14 cellular contexts compared by ENCODE assay signal in the genomic region with DNA sequence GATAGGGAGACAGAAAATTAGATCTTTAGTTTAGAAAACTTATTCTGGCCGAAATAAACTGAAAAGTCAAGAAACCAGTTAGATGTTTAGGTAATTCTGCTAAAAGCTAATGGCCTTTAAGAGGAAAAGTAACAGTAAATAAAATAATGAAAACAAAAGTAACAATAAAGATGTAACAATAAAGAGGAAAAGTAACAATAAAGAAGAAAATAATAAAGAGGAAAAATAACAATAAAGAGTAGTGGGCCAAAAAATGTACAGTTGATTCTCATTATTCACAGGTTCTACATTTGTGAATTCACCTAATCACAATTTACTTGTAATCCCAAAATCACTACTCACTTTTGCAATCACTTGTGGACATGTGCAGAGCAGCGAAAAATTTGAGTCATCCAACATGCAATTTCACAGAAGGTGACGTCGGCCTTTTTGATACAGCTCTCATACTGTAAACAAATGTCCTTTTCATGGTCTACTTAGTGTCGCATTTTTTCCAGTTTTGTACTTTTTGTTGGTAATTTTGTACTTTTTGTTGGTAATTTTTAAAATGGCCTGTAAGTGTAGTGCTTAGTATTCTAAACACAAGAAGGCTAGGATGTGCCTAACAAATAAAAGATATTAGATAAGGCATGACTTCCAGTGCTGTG. TPM values are rescaled to one million over a fixed set of nuclear protein-coding genes. Genes with fewer than 3 reads are reported as not detected.
A peak's percentile ranks its signal among the peaks of the same experiment; 100 is the strongest.
DNase-seq lines count a peak whose midpoint lies in the region; ATAC-seq, FAIRE-seq and TF ChIP-seq lines count a peak whose summit lies in the region.
"Had no signal": no experiment of that assay in that cellular context is flagged by ENCODE, and none has a peak within 500 bp of the region (broad histone marks: within the 10 kb centered on the region; RNA-seq: fewer than 3 reads in every experiment).

No MANE protein-coding gene starts in this region.

- ATAC-seq in stimulated activated effector memory CD8-positive, alpha-beta T cell treated with anti-CD3 and anti-CD28 coated beads, Interleukin-12 subunit alpha, Interleukin-12 subunit beta, amount 100 ng/mL, for 72 hours, result peak; percentile 77
- no peak for ATAC-seq in GM19328 (IDR thresholded peaks at IDR 0.05; ENCODE audit: unreplicated experiment)
- ATAC-seq: esophagus mucosa had no signal

- H3K27ac Mint-ChIP-seq in activated T-cell treated with anti-CD3 and anti-CD28 coated beads, Interleukin-2, amount 50 U/mL, for 24 hours, result peak overlapping the region; percentile 90
- H3K27ac Mint-ChIP-seq in T-helper 1 cell treated with Interleukin-12 subunit alpha and Interleukin-12 subunit beta and Interleukin-4 antibody, amounts not matched to agents 30 μg/mL and 1 μg/mL, for 36 hours, result peak overlapping the region; percentile 80
- peak overlapping the region; percentile 43 for H3K27ac Mint-ChIP-seq in stimulated activated effector memory CD8-positive, alpha-beta T cell treated with anti-CD3 and anti-CD28 coated beads, Interleukin-12 subunit alpha, Interleukin-12 subunit beta, amount 100 ng/mL, for 72 hours

- DNase-seq in activated T-cell treated with anti-CD3 and anti-CD28 coated beads, Interleukin-2, amount 50 U/mL, for 24 hours, result no peak
- DNase-seq in activated T-cell treated with anti-CD3 and anti-CD28 coated beads, Interleukin-2, amount 50 U/mL, for 1 hour, result no peak
- DNase-seq in bronchial epithelial cell (ENCODE audit: low read depth) (peak; percentile 26), GF-D8 (lab: John Stamatoyannopoulos, UW) (no peak)
- no peak for DNase-seq in stimulated activated effector memory CD8-positive, alpha-beta T cell treated with anti-CD3 and anti-CD28 coated beads, Interleukin-12 subunit alpha, Interleukin-12 subunit beta, amount 100 ng/mL, for 72 hours (ENCODE audit: low spot score in 2 of 2)
- no peak for DNase-seq in stimulated activated naive CD4-positive, alpha-beta T cell treated with Interleukin-2 at 50 U/mL for 16 hours (lab: John Stamatoyannopoulos, UW)
- DNase-seq: activated gamma-delta T cell, NCI-H1694, SHP77 treated with DMSO at 0.1 percent for 48 hours had no signal

- H3K36me3 ChIP-seq in bronchial epithelial cell (ENCODE audit: control insufficient read depth, insufficient read depth, low read length), result no peaks in the 10 kb centered on the region

- H3K36me3 Mint-ChIP-seq in activated T-cell treated with anti-CD3 and anti-CD28 coated beads, Interleukin-2, amount 50 U/mL, for 24 hours (ENCODE audit: low read depth), result peaks cover 73% of the 10 kb centered on the region
- peaks cover 40% of the 10 kb centered on the region for H3K36me3 Mint-ChIP-seq in T-helper 1 cell treated with Interleukin-12 subunit alpha and Interleukin-12 subunit beta and Interleukin-4 antibody, amounts not matched to agents 30 μg/mL and 1 μg/mL, for 36 hours (ENCODE audit: low read depth)
- H3K36me3 Mint-ChIP-seq in stimulated activated effector memory CD8-positive, alpha-beta T cell treated with anti-CD3 and anti-CD28 coated beads, Interleukin-12 subunit alpha, Interleukin-12 subunit beta, amount 100 ng/mL, for 72 hours, result peaks cover 86% of the 10 kb centered on the region

- peaks cover 67% of the 10 kb centered on the region for H3K4me1 Mint-ChIP-seq in activated T-cell treated with anti-CD3 and anti-CD28 coated beads, Interleukin-2, amount 50 U/mL, for 24 hours (ENCODE audit: low read depth)
- H3K4me1 Mint-ChIP-seq in T-helper 1 cell treated with Interleukin-12 subunit alpha and Interleukin-12 subunit beta and Interleukin-4 antibody, amounts not matched to agents 30 μg/mL and 1 μg/mL, for 36 hours (ENCODE audit: low read depth), result peaks cover 36% of the 10 kb centered on the region
- H3K4me1 Mint-ChIP-seq in stimulated activated effector memory CD8-positive, alpha-beta T cell treated with anti-CD3 and anti-CD28 coated beads, Interleukin-12 subunit alpha, Interleukin-12 subunit beta, amount 100 ng/mL, for 72 hours, result peaks cover 33% of the 10 kb centered on the region

- H3K27me3 Mint-ChIP-seq in activated T-cell treated with anti-CD3 and anti-CD28 coated beads, Interleukin-2, amount 50 U/mL, for 24 hours, result no peaks in the 10 kb centered on the region
- no peaks in the 10 kb centered on the region for H3K27me3 Mint-ChIP-seq in T-helper 1 cell treated with Interleukin-12 subunit alpha and Interleukin-12 subunit beta and Interleukin-4 antibody, amounts not matched to agents 30 μg/mL and 1 μg/mL, for 36 hours (ENCODE audit: low read depth)

- no peak overlapping the region for H3K4me3 ChIP-seq in bronchial epithelial cell (ENCODE audit: low read depth, low read length)
- H3K4me3 ChIP-seq: lung had no signal

- H3K27me3 ChIP-seq in bronchial epithelial cell (ENCODE audit: control insufficient read depth, insufficient read depth, low read length), result no peaks in the 10 kb centered on the region

- no peak for TF ChIP-seq CTCF in bronchial epithelial cell (IDR thresholded peaks at IDR 0.05; ENCODE audit: insufficient read depth, low read length, severe bottlenecking)

- peak overlapping the region; percentile 20 for H3K4me3 Mint-ChIP-seq in activated T-cell treated with anti-CD3 and anti-CD28 coated beads, Interleukin-2, amount 50 U/mL, for 24 hours
- peak overlapping the region; percentile 60 for H3K4me3 Mint-ChIP-seq in T-helper 1 cell treated with Interleukin-12 subunit alpha and Interleukin-12 subunit beta and Interleukin-4 antibody, amounts not matched to agents 30 μg/mL and 1 μg/mL, for 36 hours
- H3K4me3 Mint-ChIP-seq in stimulated activated effector memory CD8-positive, alpha-beta T cell treated with anti-CD3 and anti-CD28 coated beads, Interleukin-12 subunit alpha, Interleukin-12 subunit beta, amount 100 ng/mL, for 72 hours, result peak overlapping the region; percentile 11

- no peaks in the 10 kb centered on the region for H3K9me3 Mint-ChIP-seq in activated T-cell treated with anti-CD3 and anti-CD28 coated beads, Interleukin-2, amount 50 U/mL, for 24 hours
- H3K9me3 Mint-ChIP-seq in T-helper 1 cell treated with Interleukin-12 subunit alpha and Interleukin-12 subunit beta and Interleukin-4 antibody, amounts not matched to agents 30 μg/mL and 1 μg/mL, for 36 hours, result no peaks in the 10 kb centered on the region
- H3K9me3 Mint-ChIP-seq in stimulated activated effector memory CD8-positive, alpha-beta T cell treated with anti-CD3 and anti-CD28 coated beads, Interleukin-12 subunit alpha, Interleukin-12 subunit beta, amount 100 ng/mL, for 72 hours, result no peaks in the 10 kb centered on the region

- FAIRE-seq in bronchial epithelial cell (lab: Jason Lieb, UNC), result no peak
- FAIRE-seq: urothelium cell line had no signal

RNA-seq across cellular contexts. Expression of gene HBS1L, which starts 24.0 kb away (rescaled TPM):
- total RNA-seq in bronchial epithelial cell, result 114 and 136 TPM in 2 replicates
